In the genomic region with DNA sequence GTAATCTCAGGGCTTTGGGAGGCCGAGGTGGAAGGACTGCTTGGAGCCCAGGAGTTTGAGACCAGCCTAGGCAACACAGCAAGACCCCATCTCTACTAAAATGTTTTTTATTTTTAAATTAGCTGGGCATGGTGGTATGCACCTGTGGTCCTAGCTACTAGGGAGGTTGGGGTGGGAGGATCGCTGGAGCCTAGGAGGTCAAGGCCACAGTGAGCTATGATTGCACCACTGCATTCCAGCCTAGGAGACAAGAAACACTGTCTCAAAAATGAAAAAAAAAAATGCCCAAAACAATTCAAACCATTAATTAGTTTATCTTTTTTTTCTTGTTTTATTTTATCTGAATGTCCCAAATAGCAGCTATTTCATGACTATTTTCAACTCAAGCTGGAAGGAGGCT, we compare ENCODE assay signal across 2 cellular contexts.
TF ChIP-seq lines count a peak whose summit lies in the region.

No MANE protein-coding gene starts in this region.

TF ChIP-seq in K562, 482 proteins besides CTCF, POLR2A, EP300 and RAD21:
- TF ChIP-seq GTF2F1 (IDR thresholded peaks at IDR 0.05; ENCODE audit: low read depth, low read length) = no peak
- no peak for TF ChIP-seq TAF9B (IDR thresholded peaks at IDR 0.05; ENCODE audit: partially characterized antibody)
- TF ChIP-seq CBFB (CRISPR knock-in tag; IDR thresholded peaks at IDR 0.05) = no peak
- TF ChIP-seq SMAD3 (CRISPR knock-in tag; conservative IDR thresholded peaks at IDR 0.05) = no peak
- TF ChIP-seq FOXA1 (IDR thresholded peaks at IDR 0.05; ENCODE audit: borderline replicate concordance) = no peak
- TF ChIP-seq, protein P1, sequence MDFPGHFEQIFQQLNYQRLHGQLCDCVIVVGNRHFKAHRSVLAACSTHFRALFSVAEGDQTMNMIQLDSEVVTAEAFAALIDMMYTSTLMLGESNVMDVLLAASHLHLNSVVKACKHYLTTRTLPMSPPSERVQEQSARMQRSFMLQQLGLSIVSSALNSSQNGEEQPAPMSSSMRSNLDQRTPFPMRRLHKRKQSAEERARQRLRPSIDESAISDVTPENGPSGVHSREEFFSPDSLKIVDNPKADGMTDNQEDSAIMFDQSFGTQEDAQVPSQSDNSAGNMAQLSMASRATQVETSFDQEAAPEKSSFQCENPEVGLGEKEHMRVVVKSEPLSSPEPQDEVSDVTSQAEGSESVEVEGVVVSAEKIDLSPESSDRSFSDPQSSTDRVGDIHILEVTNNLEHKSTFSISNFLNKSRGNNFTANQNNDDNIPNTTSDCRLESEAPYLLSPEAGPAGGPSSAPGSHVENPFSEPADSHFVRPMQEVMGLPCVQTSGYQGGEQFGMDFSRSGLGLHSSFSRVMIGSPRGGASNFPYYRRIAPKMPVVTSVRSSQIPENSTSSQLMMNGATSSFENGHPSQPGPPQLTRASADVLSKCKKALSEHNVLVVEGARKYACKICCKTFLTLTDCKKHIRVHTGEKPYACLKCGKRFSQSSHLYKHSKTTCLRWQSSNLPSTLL (IDR thresholded peaks at IDR 0.05) = no peak
- no peak for TF ChIP-seq ZNF146 (CRISPR knock-in tag; IDR thresholded peaks at IDR 0.05; ENCODE audit: unreplicated experiment)

TF ChIP-seq in WTC11, 78 proteins besides CTCF, POLR2A, EP300 and RAD21:
- TF ChIP-seq, protein P2, sequence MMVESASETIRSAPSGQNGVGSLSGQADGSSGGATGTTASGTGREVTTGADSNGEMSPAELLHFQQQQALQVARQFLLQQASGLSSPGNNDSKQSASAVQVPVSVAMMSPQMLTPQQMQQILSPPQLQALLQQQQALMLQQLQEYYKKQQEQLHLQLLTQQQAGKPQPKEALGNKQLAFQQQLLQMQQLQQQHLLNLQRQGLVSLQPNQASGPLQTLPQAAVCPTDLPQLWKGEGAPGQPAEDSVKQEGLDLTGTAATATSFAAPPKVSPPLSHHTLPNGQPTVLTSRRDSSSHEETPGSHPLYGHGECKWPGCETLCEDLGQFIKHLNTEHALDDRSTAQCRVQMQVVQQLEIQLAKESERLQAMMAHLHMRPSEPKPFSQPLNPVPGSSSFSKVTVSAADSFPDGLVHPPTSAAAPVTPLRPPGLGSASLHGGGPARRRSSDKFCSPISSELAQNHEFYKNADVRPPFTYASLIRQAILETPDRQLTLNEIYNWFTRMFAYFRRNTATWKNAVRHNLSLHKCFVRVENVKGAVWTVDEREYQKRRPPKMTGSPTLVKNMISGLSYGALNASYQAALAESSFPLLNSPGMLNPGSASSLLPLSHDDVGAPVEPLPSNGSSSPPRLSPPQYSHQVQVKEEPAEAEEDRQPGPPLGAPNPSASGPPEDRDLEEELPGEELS (CRISPR knock-in tag; IDR thresholded peaks at IDR 0.05) = no peak
- TF ChIP-seq ESRRA (CRISPR knock-in tag; IDR thresholded peaks at IDR 0.05; ENCODE audit: borderline replicate concordance) (no peak), GRHL2 (CRISPR knock-in tag; IDR thresholded peaks at IDR 0.05; ENCODE audit: insufficient replicate concordance, severe bottlenecking) (no peak), ZNF423 (CRISPR knock-in tag; IDR thresholded peaks at IDR 0.05) (no peak), TP53 (CRISPR knock-in tag; IDR thresholded peaks at IDR 0.05) (no peak), NR1H2 (CRISPR knock-in tag; IDR thresholded peaks at IDR 0.05) (no peak), GABPB1 (CRISPR knock-in tag; IDR thresholded peaks at IDR 0.05) (no peak), ELF4 (CRISPR knock-in tag; IDR thresholded peaks at IDR 0.05; ENCODE audit: low read depth) (no peak)
- TF ChIP-seq, protein P3, sequence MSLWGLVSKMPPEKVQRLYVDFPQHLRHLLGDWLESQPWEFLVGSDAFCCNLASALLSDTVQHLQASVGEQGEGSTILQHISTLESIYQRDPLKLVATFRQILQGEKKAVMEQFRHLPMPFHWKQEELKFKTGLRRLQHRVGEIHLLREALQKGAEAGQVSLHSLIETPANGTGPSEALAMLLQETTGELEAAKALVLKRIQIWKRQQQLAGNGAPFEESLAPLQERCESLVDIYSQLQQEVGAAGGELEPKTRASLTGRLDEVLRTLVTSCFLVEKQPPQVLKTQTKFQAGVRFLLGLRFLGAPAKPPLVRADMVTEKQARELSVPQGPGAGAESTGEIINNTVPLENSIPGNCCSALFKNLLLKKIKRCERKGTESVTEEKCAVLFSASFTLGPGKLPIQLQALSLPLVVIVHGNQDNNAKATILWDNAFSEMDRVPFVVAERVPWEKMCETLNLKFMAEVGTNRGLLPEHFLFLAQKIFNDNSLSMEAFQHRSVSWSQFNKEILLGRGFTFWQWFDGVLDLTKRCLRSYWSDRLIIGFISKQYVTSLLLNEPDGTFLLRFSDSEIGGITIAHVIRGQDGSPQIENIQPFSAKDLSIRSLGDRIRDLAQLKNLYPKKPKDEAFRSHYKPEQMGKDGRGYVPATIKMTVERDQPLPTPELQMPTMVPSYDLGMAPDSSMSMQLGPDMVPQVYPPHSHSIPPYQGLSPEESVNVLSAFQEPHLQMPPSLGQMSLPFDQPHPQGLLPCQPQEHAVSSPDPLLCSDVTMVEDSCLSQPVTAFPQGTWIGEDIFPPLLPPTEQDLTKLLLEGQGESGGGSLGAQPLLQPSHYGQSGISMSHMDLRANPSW (CRISPR knock-in tag; conservative IDR thresholded peaks at IDR 0.05; ENCODE audit: low read depth) = no peak
